Comparison of ENCODE assay signal across 1 cellular context in genomic region chr1:40868051-40868723, GRCh38.
TF ChIP-seq lines count a peak whose summit lies in the region.

No MANE protein-coding gene starts in this region.

TF ChIP-seq in K562, 482 proteins besides CTCF, POLR2A, EP300 and RAD21 (continued from another document and continues in another):
- no peak for TF ChIP-seq RREB1 (CRISPR knock-in tag; IDR thresholded peaks at IDR 0.05)
- no peak for TF ChIP-seq SRSF3 (IDR thresholded peaks at IDR 0.05; ENCODE audit: insufficient read depth, low read length)
- peak; percentile 73; the same call in 1 of the 2 replicates for TF ChIP-seq FOXJ2 (tag; IDR thresholded peaks at IDR 0.05)
- peak; percentile 74 for TF ChIP-seq CBFA2T3 (IDR thresholded peaks at IDR 0.05)
- TF ChIP-seq ZNF586 (CRISPR knock-in tag; conservative IDR thresholded peaks at IDR 0.05): no peak
- no peak for TF ChIP-seq RB1 (IDR thresholded peaks at IDR 0.05; ENCODE audit: low read depth)
- TF ChIP-seq TEAD1 (CRISPR knock-in tag; IDR thresholded peaks at IDR 0.05): peak in 1 of 2 experiments; percentile 50; a peak in 2 of 4 replicates
- peak; percentile 54 for TF ChIP-seq TAF7 (tag; IDR thresholded peaks at IDR 0.05)
- TF ChIP-seq CLOCK (CRISPR knock-in tag; IDR thresholded peaks at IDR 0.05; ENCODE audit: borderline replicate concordance): no peak
- peak; percentile 82 for TF ChIP-seq FOXK2 (conservative IDR thresholded peaks at IDR 0.05 in 1 of 2, IDR thresholded peaks at IDR 0.05 in 1 of 2; ENCODE audit: low read depth in 2 of 2)
- TF ChIP-seq MAFG (tag; conservative IDR thresholded peaks at IDR 0.05): peak; percentile 14; the same call in 1 of the 2 replicates
- TF ChIP-seq GATAD2A (IDR thresholded peaks at IDR 0.05): peak; percentile 42; the same call in 1 of the 2 replicates
- TF ChIP-seq TCFL5 (CRISPR knock-in tag; conservative IDR thresholded peaks at IDR 0.05): no peak
- no peak for TF ChIP-seq PHF8 (IDR thresholded peaks at IDR 0.05; ENCODE audit: borderline replicate concordance, low read length)
- 0 out of 2 replicates have a peak, but pooled peaks have one; percentile 59 for TF ChIP-seq ZBTB17 (CRISPR knock-in tag; IDR thresholded peaks at IDR 0.05)
- no peak for TF ChIP-seq DDX20 (tag; IDR thresholded peaks at IDR 0.05; ENCODE audit: low read depth)
- TF ChIP-seq ZNF212 (CRISPR knock-in tag; IDR thresholded peaks at IDR 0.05): no peak
- TF ChIP-seq JUNB (CRISPR knock-in tag; conservative IDR thresholded peaks at IDR 0.05): 0 out of 2 replicates have a peak, but pooled peaks have one; percentile 41
- TF ChIP-seq ZNF644 (tag; IDR thresholded peaks at IDR 0.05; ENCODE audit: low read depth): peak; percentile 26; the same call in 1 of the 2 replicates
- no peak for TF ChIP-seq CAMTA2 (CRISPR knock-in tag; conservative IDR thresholded peaks at IDR 0.05)
- no peak for TF ChIP-seq GATAD2B (IDR thresholded peaks at IDR 0.05; ENCODE audit: borderline replicate concordance)
- TF ChIP-seq SMARCC2 (IDR thresholded peaks at IDR 0.05; ENCODE audit: low read depth): peak; percentile 78
- peak in 1 of 2 experiments; percentile 86; a peak in 2 of 4 replicates for TF ChIP-seq RCOR1 (IDR thresholded peaks at IDR 0.05; ENCODE audit: borderline replicate concordance in 1 of 2, low read depth in 2 of 2, low read length in 2 of 2)
- no peak for TF ChIP-seq PATZ1 (CRISPR knock-in tag; IDR thresholded peaks at IDR 0.05; ENCODE audit: borderline replicate concordance)
- peak; percentile 98 for TF ChIP-seq ZKSCAN1 (IDR thresholded peaks at IDR 0.05; ENCODE audit: low read depth, low read length)
- peak; percentile 41; the same call in 1 of the 2 replicates for TF ChIP-seq ETV5 (CRISPR knock-in tag; IDR thresholded peaks at IDR 0.05; ENCODE audit: low read depth)
- peak; percentile 94 for TF ChIP-seq SMARCE1 (IDR thresholded peaks at IDR 0.05)
- TF ChIP-seq NONO (IDR thresholded peaks at IDR 0.05; ENCODE audit: low read depth in 2 of 2, low read length in 1 of 2): no peak
- no peak for TF ChIP-seq ARID4B (CRISPR knock-in tag; IDR thresholded peaks at IDR 0.05)
- 0 out of 4 replicates have a peak, but pooled peaks of 1 of the 2 experiments have one; percentile 36 for TF ChIP-seq CSDE1 (IDR thresholded peaks at IDR 0.05)
- no peak for TF ChIP-seq SIN3A (IDR thresholded peaks at IDR 0.05; ENCODE audit: borderline replicate concordance in 2 of 2, control insufficient read depth in 1 of 2, low read depth in 2 of 2, low read length in 2 of 2)
- no peak for TF ChIP-seq STAT6 (CRISPR knock-in tag; IDR thresholded peaks at IDR 0.05)
- TF ChIP-seq NEUROD1 (IDR thresholded peaks at IDR 0.05; ENCODE audit: borderline replicate concordance, low read depth, low read length, partially characterized antibody): peak; percentile 38
- TF ChIP-seq CREB3L1 (IDR thresholded peaks at IDR 0.05; ENCODE audit: borderline replicate concordance, low read depth): no peak
- TF ChIP-seq PRDM10 (IDR thresholded peaks at IDR 0.05; ENCODE audit: partially characterized antibody): peak; percentile 86
